Comparison of ENCODE assay signal across 11 cellular contexts in the genomic region with DNA sequence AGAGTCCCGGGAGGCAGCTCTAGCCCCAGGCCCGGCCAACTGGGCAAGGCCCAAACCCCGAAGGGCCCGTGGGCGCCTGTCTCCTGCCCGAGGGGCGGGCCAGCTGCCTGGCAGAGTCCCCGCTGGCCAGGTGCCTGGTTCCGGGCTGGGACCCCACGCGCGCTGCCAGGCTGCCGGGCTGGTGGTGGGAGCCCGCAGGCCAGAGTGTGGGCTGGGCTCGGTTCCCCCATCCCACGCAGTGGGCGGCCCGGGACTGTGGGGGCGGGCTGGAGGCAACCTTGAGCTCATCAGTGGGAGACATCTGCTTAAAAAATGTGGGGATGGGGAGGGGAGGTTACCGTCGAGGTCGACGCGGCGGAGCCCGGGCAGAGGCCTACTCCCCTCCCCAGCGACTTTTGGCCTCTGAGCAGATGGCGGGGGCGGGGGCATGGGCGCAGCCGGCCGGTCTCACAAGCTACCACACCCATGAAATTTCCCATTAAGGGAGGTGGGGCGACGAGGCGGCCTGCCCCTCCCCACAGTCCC.
DNase-seq lines count a peak whose midpoint lies in the region; ATAC-seq and TF ChIP-seq lines count a peak whose summit lies in the region.
"Had no signal": no experiment of that assay in that cellular context is flagged by ENCODE, and none has a peak within 500 bp of the region (broad histone marks: within the 10 kb centered on the region; RNA-seq: fewer than 3 reads in every experiment).

No MANE protein-coding gene starts in this region.

- peaks cover 71% of the 10 kb centered on the region for H3K4me1 Mint-ChIP-seq in brain
- H3K4me1 Mint-ChIP-seq: immature natural killer cell had no signal

- H3K4me1 ChIP-seq in left lung (peaks cover 4 to 12% of the 10 kb centered on the region in 2 donors), stomach smooth muscle (ENCODE audit: control insufficient read depth, insufficient read depth, low read length) (peaks cover 20% of the 10 kb centered on the region)

- peak overlapping the region in 4 of 5 experiments; percentile 76 to 96 (median 94) for H3K27ac Mint-ChIP-seq in brain
- H3K27ac Mint-ChIP-seq: immature natural killer cell had no signal

- in situ Hi-C loops in GM13977 (cut with MboI; ENCODE audit: low pct_unique_long_range_greater_than_20kb, low sequenced_read_pairs, unreplicated experiment), result no loop called here

- no peaks in the 10 kb centered on the region for H3K9me3 Mint-ChIP-seq in brain
- H3K9me3 Mint-ChIP-seq: immature natural killer cell had no signal

- no peak overlapping the region for H3K4me3 ChIP-seq in left lung
- peak overlapping the region in 1 of 2 donors; percentile 40 for H3K4me3 ChIP-seq in stomach smooth muscle (ENCODE audit: low read length in 2 of 2)

- H3K9me3 ChIP-seq in left lung (no peaks in the 10 kb centered on the region), stomach smooth muscle (ENCODE audit: control insufficient read depth in 2 of 2, low read length in 2 of 2) (no peaks in the 10 kb centered on the region)

- ATAC-seq in left lung, result peak; percentile 68
- ATAC-seq in GM19452 (IDR thresholded peaks at IDR 0.05; ENCODE audit: unreplicated experiment), result no peak

- peak overlapping the region; percentile 42 to 51 for H3K9ac ChIP-seq in stomach smooth muscle (ENCODE audit: low read length in 2 of 2)

- no peaks in the 10 kb centered on the region for H3K36me3 Mint-ChIP-seq in brain
- H3K36me3 Mint-ChIP-seq: immature natural killer cell had no signal

- H3K36me3 ChIP-seq in left lung, result no peaks in the 10 kb centered on the region
- H3K36me3 ChIP-seq in stomach smooth muscle (ENCODE audit: control insufficient read depth in 2 of 2, insufficient read depth in 2 of 2, low read length in 2 of 2), result peaks cover 0 to 4% of the 10 kb centered on the region in 2 donors

- no peak overlapping the region for H3K4me3 Mint-ChIP-seq in brain
- H3K4me3 Mint-ChIP-seq: immature natural killer cell had no signal

- H3K27me3 ChIP-seq in left lung (no peaks in the 10 kb centered on the region), stomach smooth muscle (ENCODE audit: control insufficient read depth in 1 of 2, insufficient read depth in 2 of 2, low read length in 2 of 2) (no peaks in the 10 kb centered on the region)

- DNase-seq in HuH-7 (ENCODE audit: low spot score) (peak; percentile 81), left lung (no peak), SIG-M5 (lab: John Stamatoyannopoulos, UW) (no peak), GM13977 (ENCODE audit: low spot score) (no peak)
- DNase-seq in NK-92 treated with Interleukin-12 subunit alpha and Interleukin-12 subunit beta, amount 100 ng/mL, for 24 hours (lab: John Stamatoyannopoulos, UW), result no peak
- DNase-seq: activated CD4-positive, alpha-beta T cell treated with anti-CD3 and anti-CD28 coated beads for 4 hours; immature natural killer cell had no signal

- TF ChIP-seq CTCF in brain (conservative IDR thresholded peaks at IDR 0.05) (no peak), left lung (IDR thresholded peaks at IDR 0.05) (no peak), GM13977 (IDR thresholded peaks at IDR 0.05; ENCODE audit: extremely low read depth, insufficient read depth, missing control alignments) (no peak)

- peaks cover 3% of the 10 kb centered on the region for H3K27me3 Mint-ChIP-seq in brain

- H3K27ac ChIP-seq in left lung (no peak overlapping the region), stomach smooth muscle (ENCODE audit: low read length) (peak overlapping the region; percentile 37)
- H3K27ac ChIP-seq: HL-60 had no signal

- intact Hi-C loops in left lung (cut with DNase I), result no loop called here
